In the genomic region with DNA sequence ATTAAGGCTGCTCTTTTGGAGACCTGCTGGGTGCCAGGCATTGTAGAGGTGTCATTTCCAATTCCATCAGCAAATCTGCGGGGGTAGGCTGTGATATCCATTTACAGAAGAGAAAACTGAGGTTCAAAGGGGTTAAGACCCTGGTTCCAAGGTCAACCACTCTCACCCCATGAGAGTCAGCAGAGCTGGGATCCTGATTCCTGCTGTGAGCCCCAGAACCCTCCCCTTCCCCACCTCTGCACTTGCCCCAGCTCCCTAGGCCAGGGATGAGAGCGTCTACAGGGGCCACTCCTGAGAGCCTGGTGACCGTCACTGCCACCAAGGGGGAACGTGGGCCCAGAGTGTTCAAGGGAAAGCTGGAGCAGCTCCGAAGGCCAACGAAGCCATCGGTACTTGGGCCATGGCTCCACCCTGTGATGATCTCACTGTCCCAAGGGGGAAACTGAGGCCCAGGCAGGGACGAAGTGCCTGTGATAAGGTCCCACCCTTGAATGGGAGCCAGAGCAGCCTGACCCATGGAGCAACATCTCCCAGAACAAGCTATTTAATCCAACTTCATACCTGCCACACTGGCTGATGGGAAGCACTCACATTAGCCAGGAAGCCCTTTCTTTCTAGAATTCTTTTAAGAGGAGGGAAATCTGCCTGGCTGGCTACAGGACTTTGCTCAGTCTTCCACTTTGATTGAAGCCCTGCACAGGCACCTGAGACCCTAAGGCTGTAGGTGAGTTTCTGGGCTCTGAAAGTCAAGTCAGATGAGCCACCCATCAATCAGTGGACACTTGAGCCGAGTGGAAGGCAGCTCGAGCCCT, we compare ENCODE assay signal across 9 cellular contexts. TPM values are rescaled to one million over a fixed set of nuclear protein-coding genes. Genes with fewer than 3 reads are reported as not detected.
DNase-seq lines count a peak whose midpoint lies in the region; TF ChIP-seq lines count a peak whose summit lies in the region.
"Had no signal": no experiment of that assay in that cellular context is flagged by ENCODE, and none has a peak within 500 bp of the region (broad histone marks: within the 10 kb centered on the region; RNA-seq: fewer than 3 reads in every experiment).

No MANE protein-coding gene starts in this region.

- H3K4me3 ChIP-seq in spleen = no peak overlapping the region

- no peak overlapping the region for H2BK12ac ChIP-seq in H9 (ENCODE audit: insufficient read length, low read depth, low read length)

- no peak overlapping the region for H2BK5ac ChIP-seq in H9 (ENCODE audit: insufficient read length, low read length)

- H2BK120ac ChIP-seq in H9 (ENCODE audit: low read depth, low read length, poor library complexity, severe bottlenecking) = no peak overlapping the region

- POLR2A ChIA-PET in activated CD4-positive, alpha-beta memory T cell treated with anti-CD3 and anti-CD28 coated beads, Interleukin-2, amount 10 ng/mL, durations not matched to agents 7 days and 5 days (lab: Charles Lee) = no interaction called here
- POLR2A ChIA-PET in activated CD4-positive, alpha-beta memory T cell treated with anti-CD3 and anti-CD28 coated beads for 36 hours (lab: Charles Lee) = no interaction called here
- POLR2A ChIA-PET in RWPE1 (lab: Yijun Ruan, JAX; ENCODE audit: low non-redundant PET) = no interaction called here

- no peak overlapping the region for H3T11ph ChIP-seq in H9 (ENCODE audit: low read length)

- no peak overlapping the region for H3K14ac ChIP-seq in H9 (ENCODE audit: insufficient read depth, low read length)

- TF ChIP-seq CTCF in RWPE1 (conservative IDR thresholded peaks at IDR 0.05; ENCODE audit: low read depth) = no peak
- TF ChIP-seq CTCF in glutamatergic neuron (IDR thresholded peaks at IDR 0.05; ENCODE audit: partially characterized antibody, unreplicated experiment) = no peak
- no peak for TF ChIP-seq CTCF in spleen (IDR thresholded peaks at IDR 0.05 in 8 of 11, conservative IDR thresholded peaks at IDR 0.05 in 3 of 11)
- TF ChIP-seq CTCF in H9 (conservative IDR thresholded peaks at IDR 0.05) = no peak

- no peaks in the 10 kb centered on the region for H4K20me1 ChIP-seq in H9 (ENCODE audit: control insufficient read depth, insufficient read depth, insufficient read length)

- H3K27me3 ChIP-seq in spleen (replicated peaks in 1 of 7) = peaks cover 0 to 29% (median 0%) of the 10 kb centered on the region in 7 donors
- H3K27me3 ChIP-seq in H9 (ENCODE audit: insufficient read depth, low read length) = no peaks in the 10 kb centered on the region; the same call in 1 of the 2 replicates
- H3K27me3 ChIP-seq: sigmoid colon had no signal

- H3K79me2 ChIP-seq in H9 (ENCODE audit: insufficient read depth, low read length) = peaks cover 13% of the 10 kb centered on the region; the same call in 1 of the 2 replicates

- H3K27ac ChIP-seq in RWPE1 (0 out of 2 replicates have a peak overlapping the region, but pooled peaks have one; percentile 58), spleen (peak overlapping the region in 6 of 8 donors; percentile 23 to 88 (median 85)), H9 (ENCODE audit: insufficient read length, low read depth, low read length) (no peak overlapping the region)

- no peaks in the 10 kb centered on the region for H3K36me3 Mint-ChIP-seq in activated CD4-positive, alpha-beta memory T cell treated with anti-CD3 and anti-CD28 coated beads, Interleukin-2, amount 10 ng/mL, durations not matched to agents 7 days and 5 days (ENCODE audit: low read depth)
- no peaks in the 10 kb centered on the region for H3K36me3 Mint-ChIP-seq in activated CD4-positive, alpha-beta memory T cell treated with anti-CD3 and anti-CD28 coated beads for 36 hours
- no peaks in the 10 kb centered on the region for H3K36me3 Mint-ChIP-seq in glutamatergic neuron (ENCODE audit: unreplicated experiment)
- peaks cover 0 to 5% (median 4%) of the 10 kb centered on the region in 3 experiments; a peak in 3 of 7 replicates for H3K36me3 Mint-ChIP-seq in H9 (ENCODE audit: insufficient read depth in 1 of 3, low read depth in 3 of 3)

- no peak overlapping the region for H3K27ac Mint-ChIP-seq in activated CD4-positive, alpha-beta memory T cell treated with anti-CD3 and anti-CD28 coated beads, Interleukin-2, amount 10 ng/mL, durations not matched to agents 7 days and 5 days
- no peak overlapping the region for H3K27ac Mint-ChIP-seq in activated CD4-positive, alpha-beta memory T cell treated with anti-CD3 and anti-CD28 coated beads for 36 hours
- H3K27ac Mint-ChIP-seq in glutamatergic neuron (ENCODE audit: unreplicated experiment) (no peak overlapping the region), H9 (no peak overlapping the region)

- H3K79me1 ChIP-seq in H9 (ENCODE audit: insufficient read depth, low read depth, low read length, poor library complexity, severe bottlenecking) = peaks cover 3% of the 10 kb centered on the region

- H3K9ac ChIP-seq in H9 (ENCODE audit: extremely low read depth, insufficient read length, low read length) = no peak overlapping the region

- no peaks in the 10 kb centered on the region for H3K9me3 Mint-ChIP-seq in activated CD4-positive, alpha-beta memory T cell treated with anti-CD3 and anti-CD28 coated beads, Interleukin-2, amount 10 ng/mL, durations not matched to agents 7 days and 5 days
- H3K9me3 Mint-ChIP-seq in activated CD4-positive, alpha-beta memory T cell treated with anti-CD3 and anti-CD28 coated beads for 36 hours = no peaks in the 10 kb centered on the region
- H3K9me3 Mint-ChIP-seq in glutamatergic neuron (ENCODE audit: unreplicated experiment) (peaks cover 9% of the 10 kb centered on the region), H9 (no peaks in the 10 kb centered on the region; a peak in 1 of 5 replicates)

- WGBS in spleen, 5 donors = 82 to 94% (median 85%) methylated on average over 7 to 10 of the region's 10 CpGs
- WGBS in H9 (ENCODE audit: extremely low coverage, insufficient read length, low lambda C conversion rate) = no CpG with 5 or more reads among the region's 10 CpGs

- H2BK20ac ChIP-seq in H9 (ENCODE audit: low read depth, low read length, poor library complexity, severe bottlenecking) = no peak overlapping the region

- no peak overlapping the region for H3K23ac ChIP-seq in H9 (ENCODE audit: insufficient read length, low read depth, low read length)

- peaks cover 20 to 61% (median 51%) of the 10 kb centered on the region in 6 donors for H3K4me1 ChIP-seq in spleen
- no peaks in the 10 kb centered on the region; the same call in 1 of the 2 replicates for H3K4me1 ChIP-seq in H9 (ENCODE audit: insufficient read depth, low read length)

- CTCF ChIA-PET in activated CD4-positive, alpha-beta memory T cell treated with anti-CD3 and anti-CD28 coated beads, Interleukin-2, amount 10 ng/mL, durations not matched to agents 7 days and 5 days (lab: Charles Lee) = interaction anchor here (0.7 to 1.7 kb wide), 4 partner anchors 11 to 491 kb away, joined by 3 read pairs; no protein-coding TSS in a partner anchor
- CTCF ChIA-PET in activated CD4-positive, alpha-beta memory T cell treated with anti-CD3 and anti-CD28 coated beads for 36 hours (lab: Charles Lee) = interaction anchor here (0.5 kb wide), 1 partner anchor 51 kb away, joined by 3 read pairs; no protein-coding TSS in a partner anchor
- CTCF ChIA-PET in RWPE1 (lab: Yijun Ruan, JAX) = interaction anchor here (0.6 to 1.0 kb wide), 6 partner anchors 11 to 1428 kb away, joined by 3 to 5 read pairs (median 4); no protein-coding TSS in a partner anchor

- no peak overlapping the region for H3K56ac ChIP-seq in H9 (ENCODE audit: insufficient read length, low read depth, low read length)

- H4K8ac ChIP-seq in H9 (replicated peaks; ENCODE audit: insufficient read length, low read depth, low read length) = no peak overlapping the region

- no peak overlapping the region for H2AFZ ChIP-seq in H9 (ENCODE audit: low read length)

- H2AK5ac ChIP-seq in H9 (ENCODE audit: insufficient read length, low read length) = no peak overlapping the region

- no peak overlapping the region for H2BK15ac ChIP-seq in H9 (ENCODE audit: low read depth, low read length)

- H3K4me1 Mint-ChIP-seq in activated CD4-positive, alpha-beta memory T cell treated with anti-CD3 and anti-CD28 coated beads, Interleukin-2, amount 10 ng/mL, durations not matched to agents 7 days and 5 days = peaks cover 17% of the 10 kb centered on the region
- peaks cover 16% of the 10 kb centered on the region for H3K4me1 Mint-ChIP-seq in activated CD4-positive, alpha-beta memory T cell treated with anti-CD3 and anti-CD28 coated beads for 36 hours (ENCODE audit: low read depth)
- peaks cover 10% of the 10 kb centered on the region for H3K4me1 Mint-ChIP-seq in glutamatergic neuron (ENCODE audit: low read depth, unreplicated experiment)
- peaks cover 24 to 33% of the 10 kb centered on the region in 2 experiments for H3K4me1 Mint-ChIP-seq in H9

- H4K91ac ChIP-seq in H9 (ENCODE audit: insufficient read length, low read depth, low read length) = no peak overlapping the region

- H3K4me2 ChIP-seq in H9 (ENCODE audit: insufficient read depth, insufficient read length, low read length) = no peak overlapping the region

- H3K4me3 Mint-ChIP-seq in activated CD4-positive, alpha-beta memory T cell treated with anti-CD3 and anti-CD28 coated beads, Interleukin-2, amount 10 ng/mL, durations not matched to agents 7 days and 5 days = no peak overlapping the region
- H3K4me3 Mint-ChIP-seq in activated CD4-positive, alpha-beta memory T cell treated with anti-CD3 and anti-CD28 coated beads for 36 hours = no peak overlapping the region
- H3K4me3 Mint-ChIP-seq in glutamatergic neuron (ENCODE audit: unreplicated experiment) (peak overlapping the region; percentile 71), H9 (peak overlapping the region in 1 of 2 experiments; percentile 65; a peak in 3 of 5 replicates)

- no peaks in the 10 kb centered on the region for H3K9me3 ChIP-seq in spleen
- H3K9me3 ChIP-seq in H9 (ENCODE audit: control insufficient read depth, low read depth, low read length) = no peaks in the 10 kb centered on the region
- H3K9me3 ChIP-seq: sigmoid colon had no signal

- H3K18ac ChIP-seq in H9 (ENCODE audit: insufficient read length, low read depth, low read length) = no peak overlapping the region

- H3K36me3 ChIP-seq in spleen = peaks cover 0 to 4% (median 0%) of the 10 kb centered on the region in 6 donors
- H3K36me3 ChIP-seq: sigmoid colon had no signal

- no peak overlapping the region for H3K4ac ChIP-seq in H9 (ENCODE audit: low read depth, low read length)

- peaks cover 16% of the 10 kb centered on the region for H3K27me3 Mint-ChIP-seq in activated CD4-positive, alpha-beta memory T cell treated with anti-CD3 and anti-CD28 coated beads, Interleukin-2, amount 10 ng/mL, durations not matched to agents 7 days and 5 days
- no peaks in the 10 kb centered on the region for H3K27me3 Mint-ChIP-seq in activated CD4-positive, alpha-beta memory T cell treated with anti-CD3 and anti-CD28 coated beads for 36 hours
- peaks cover 10% of the 10 kb centered on the region for H3K27me3 Mint-ChIP-seq in glutamatergic neuron (ENCODE audit: unreplicated experiment)
- peaks cover 24% of the 10 kb centered on the region for H3K27me3 Mint-ChIP-seq in H9 (ENCODE audit: low read depth)

- DNase-seq in activated CD4-positive, alpha-beta memory T cell treated with anti-CD3 and anti-CD28 coated beads, Interleukin-2, amount 10 ng/mL, durations not matched to agents 7 days and 5 days = peak; percentile 14
- DNase-seq in activated CD4-positive, alpha-beta memory T cell treated with anti-CD3 and anti-CD28 coated beads for 36 hours = no peak
- DNase-seq in RWPE1 (ENCODE audit: low spot score) = no peak
- DNase-seq in glutamatergic neuron = no peak
- DNase-seq in spleen = no peak
- no peak for DNase-seq in effector CD4-positive, alpha-beta T cell
- DNase-seq in H9 = no peak
- DNase-seq in NCI-H2029 (lab: John Stamatoyannopoulos, UW) = no peak

- peaks cover 12% of the 10 kb centered on the region for H3K23me2 ChIP-seq in H9 (ENCODE audit: insufficient read length, low read depth, low read length, poor library complexity, severe bottlenecking)

- intact Hi-C loops in activated CD4-positive, alpha-beta memory T cell treated with anti-CD3 and anti-CD28 coated beads for 36 hours (cut with micrococcal nuclease) = loop anchor here (10.0 kb wide), 4 partner anchors 214 to 1524 kb away; partner anchors contain the start of gene UGGT1
- intact Hi-C loops in spleen (cut with DNase I; ENCODE audit: low total_unique reads) = loop anchor here (10.0 kb wide), 2 partner anchors 214 to 414 kb away; no protein-coding TSS in a partner anchor

- no peak overlapping the region for H4K5ac ChIP-seq in H9 (ENCODE audit: insufficient read length, low read depth, low read length)

- no peak for TF ChIP-seq POLR2A in spleen (IDR thresholded peaks at IDR 0.05)

RNA-seq across cellular contexts. Expression of gene HS6ST1, which starts 2.1 kb away (rescaled TPM):
- 1 to 10 TPM; 6.2 to 6.8 TPM for total RNA-seq in activated CD4-positive, alpha-beta memory T cell treated with anti-CD3 and anti-CD28 coated beads, Interleukin-2, amount 10 ng/mL, durations not matched to agents 7 days and 5 days
- 1 to 10 TPM; 9.1 to 9.6 TPM for total RNA-seq in activated CD4-positive, alpha-beta memory T cell treated with anti-CD3 and anti-CD28 coated beads for 36 hours
- total RNA-seq in glutamatergic neuron (ENCODE audit: unreplicated experiment) (173 TPM), spleen (10 to 100 TPM; 52.2 to 99.5 (median 66.7) TPM), H9 (2021) (58.9 and 60.2 TPM in 2 replicates)
- polyA plus RNA-seq in spleen = 10 to 100 TPM in 1 of 3 donors, 1 to 10 TPM in 2; 7.2 to 24.7 (median 9.2) TPM
